Comparison of ENCODE assay signal across 12 cellular contexts in genomic region chr18:35389095-35389618, GRCh38. TPM values are rescaled to one million over a fixed set of nuclear protein-coding genes. Genes with fewer than 3 reads are reported as not detected.
DNase-seq lines count a peak whose midpoint lies in the region; TF ChIP-seq lines count a peak whose summit lies in the region.
"Had no signal": no experiment of that assay in that cellular context is flagged by ENCODE, and none has a peak within 500 bp of the region (broad histone marks: within the 10 kb centered on the region; RNA-seq: fewer than 3 reads in every experiment).

No MANE protein-coding gene starts in this region.

- H3K79me2 ChIP-seq in osteoblast (ENCODE audit: insufficient read depth, low read length), result no peaks in the 10 kb centered on the region

- peak overlapping the region; percentile 79 for H3K4me2 ChIP-seq in osteoblast (ENCODE audit: insufficient read depth, low read length)

- H3K9me3 ChIP-seq in osteoblast (ENCODE audit: low read depth, low read length), result no peaks in the 10 kb centered on the region
- H3K9me3 ChIP-seq: Peyer's patch had no signal

- H3K4me1 ChIP-seq in osteoblast (ENCODE audit: insufficient read depth, low read length), result peaks cover 50% of the 10 kb centered on the region
- H3K4me1 ChIP-seq: Peyer's patch had no signal

- peak overlapping the region; percentile 80 for H3K27ac ChIP-seq in osteoblast (ENCODE audit: low read depth, low read length)
- H3K27ac ChIP-seq: Peyer's patch had no signal

- no peaks in the 10 kb centered on the region for H3K36me3 ChIP-seq in osteoblast (ENCODE audit: insufficient read depth, low read length)
- H3K36me3 ChIP-seq: Peyer's patch had no signal

- H3K27me3 ChIP-seq in osteoblast (ENCODE audit: insufficient read depth, low read length), result no peaks in the 10 kb centered on the region
- H3K27me3 ChIP-seq: Peyer's patch had no signal

- no peak overlapping the region for H3K4me3 ChIP-seq in fibroblast of mammary gland (ENCODE audit: control insufficient read depth, low read depth, low read length)
- H3K4me3 ChIP-seq in osteoblast (ENCODE audit: insufficient read depth, low read length), result peak overlapping the region; percentile 59
- H3K4me3 ChIP-seq: Peyer's patch had no signal

- no peaks in the 10 kb centered on the region for H4K20me1 ChIP-seq in osteoblast (ENCODE audit: insufficient read depth, low read length)

- H2AFZ ChIP-seq in osteoblast (ENCODE audit: low read length), result peak overlapping the region; percentile 62

- DNase-seq in AG09319 (ENCODE audit: extremely low read depth, low read depth), result peak; percentile 15
- DNase-seq in NCI-H69 (lab: John Stamatoyannopoulos, UW), result peak; percentile 60
- peak; percentile 65 for DNase-seq in fibroblast of mammary gland (ENCODE audit: low read depth)
- no peak for DNase-seq in osteoblast (ENCODE audit: insufficient read length, low spot score, missing footprints)
- no peak for DNase-seq in stimulated activated CD4-positive, alpha-beta T cell treated with anti-CD3 and anti-CD28 coated beads, Interleukin-4, amount 100 ng/mL, for 4 hours
- no peak for DNase-seq in NCI-H1436 (lab: John Stamatoyannopoulos, UW)
- DNase-seq in activated effector memory CD4-positive, alpha-beta T cell treated with Interleukin-2 at 50 U/mL for 16 hours, result no peak
- DNase-seq in activated naive CD4-positive, alpha-beta T cell treated with Interleukin-2 at 50 U/mL for 16 hours, result no peak
- DNase-seq: central memory CD4-positive, alpha-beta T cell; glutamatergic neuron; NCI-H1048; Peyer's patch had no signal

- TF ChIP-seq CTCF in AG09319 (IDR thresholded peaks at IDR 0.05; ENCODE audit: low read depth, low read length), result no peak
- TF ChIP-seq CTCF in fibroblast of mammary gland (conservative IDR thresholded peaks at IDR 0.05; ENCODE audit: control insufficient read depth, insufficient read depth, low read depth, low read length), result no peak
- TF ChIP-seq CTCF in osteoblast (IDR thresholded peaks at IDR 0.05; ENCODE audit: extremely low read depth, low read depth, low read length), result no peak

RNA-seq across cellular contexts. Expression of gene ZNF396, which starts 12.0 kb away (rescaled TPM):
- total RNA-seq in osteoblast, result 1.8 and 3.3 TPM in 2 replicates

RNA-seq across cellular contexts. Expression of gene ZNF24, which starts 44.9 kb away (rescaled TPM):
- total RNA-seq in osteoblast, result 27.4 and 29.7 TPM in 2 replicates

Comparison
In these comparisons a context has a peak if more than half of its experiments do, and no peak if none do; other contexts are left out.
1. DNase-seq: peak in AG09319 (single experiment), NCI-H69 (single experiment) and fibroblast of mammary gland (single experiment); none in osteoblast (single experiment), stimulated activated CD4-positive, alpha-beta T cell treated with anti-CD3 and anti-CD28 coated beads, Interleukin-4, amount 100 ng/mL, for 4 hours (0 of 2), NCI-H1436 (single experiment), activated effector memory CD4-positive, alpha-beta T cell treated with Interleukin-2 at 50 U/mL for 16 hours (single experiment) and activated naive CD4-positive, alpha-beta T cell treated with Interleukin-2 at 50 U/mL for 16 hours (single experiment).